ENCODE assay signal across 1 cellular context in genomic region chr11:57529012-57529411, GRCh38.
TF ChIP-seq lines count a peak whose summit lies in the region.

No MANE protein-coding gene starts in this region.

TF ChIP-seq in endothelial cell of umbilical vein, 7 proteins besides CTCF, POLR2A, EP300 and RAD21:
- TF ChIP-seq POLR2AphosphoS5 (IDR thresholded peaks at IDR 0.05; ENCODE audit: insufficient read depth, low read depth, low read length): no peak
- TF ChIP-seq JUN (IDR thresholded peaks at IDR 0.05; ENCODE audit: borderline replicate concordance, insufficient read depth, insufficient read length, low read depth): no peak
- no peak for TF ChIP-seq FOS (IDR thresholded peaks at IDR 0.05; ENCODE audit: borderline replicate concordance, insufficient read depth, low read length)
- no peak for TF ChIP-seq MAX (IDR thresholded peaks at IDR 0.05; ENCODE audit: insufficient read depth, insufficient read length)
- TF ChIP-seq MYC (IDR thresholded peaks at IDR 0.05; ENCODE audit: low read depth, low read length): no peak
